ENCODE assay signal across 16 cellular contexts in the genomic region with DNA sequence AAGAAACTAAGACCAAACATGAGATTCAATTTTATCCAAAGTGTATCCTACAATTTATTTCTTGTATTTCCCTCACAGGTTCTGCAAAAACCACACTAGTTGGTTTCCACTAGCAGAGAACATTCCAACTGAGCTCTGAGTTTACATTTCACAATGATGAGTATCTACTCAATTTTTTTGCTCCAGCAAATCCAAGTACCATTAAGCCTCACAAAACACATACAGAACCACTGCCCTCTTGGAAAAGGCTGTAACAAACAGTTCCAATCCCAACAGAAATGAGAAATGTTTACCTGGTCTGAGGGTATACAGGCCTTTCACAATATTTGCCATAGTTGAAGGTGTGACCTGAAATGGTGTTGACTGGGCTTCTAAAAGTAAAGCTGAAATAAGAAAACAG. TPM values are rescaled to one million over a fixed set of nuclear protein-coding genes. Genes with fewer than 3 reads are reported as not detected.
DNase-seq lines count a peak whose midpoint lies in the region; ATAC-seq and TF ChIP-seq lines count a peak whose summit lies in the region.
"Had no signal": no experiment of that assay in that cellular context is flagged by ENCODE, and none has a peak within 500 bp of the region (broad histone marks: within the 10 kb centered on the region; RNA-seq: fewer than 3 reads in every experiment).

No MANE protein-coding gene starts in this region.

- H3K36me3 ChIP-seq in left lung (peaks cover 0 to 31% of the 10 kb centered on the region in 2 donors), ovary (no peaks in the 10 kb centered on the region), heart right ventricle (peaks cover 0 to 46% (median 10%) of the 10 kb centered on the region in 9 donors)

- CTCF ChIA-PET in AG04449 (lab: Yijun Ruan, JAX): interaction anchor here (1.0 to 2.2 kb wide), 6 partner anchors 9 to 127 kb away, joined by 3 to 10 read pairs (median 6); no protein-coding TSS in a partner anchor

- no peak for TF ChIP-seq EP300 in ovary (IDR thresholded peaks at IDR 0.05)

- no peak overlapping the region for H3K4me3 ChIP-seq in AG04449 (ENCODE audit: low read depth, low read length)
- H3K4me3 ChIP-seq in choroid plexus epithelial cell (ENCODE audit: low read depth, low read length): no peak overlapping the region
- no peak overlapping the region for H3K4me3 ChIP-seq in left lung
- no peak overlapping the region for H3K4me3 ChIP-seq in ovary
- no peak overlapping the region for H3K4me3 ChIP-seq in heart right ventricle
- H3K4me3 ChIP-seq: A549, vagina had no signal

- no peak for TF ChIP-seq POLR2A in ovary (IDR thresholded peaks at IDR 0.05)

- no peak overlapping the region for H3K27ac ChIP-seq in left lung
- H3K27ac ChIP-seq in ovary: no peak overlapping the region
- no peak overlapping the region for H3K27ac ChIP-seq in heart right ventricle
- H3K27ac ChIP-seq: A549, epithelial cell of prostate, vagina had no signal

- no peak for TF ChIP-seq CTCF in AG04449 (IDR thresholded peaks at IDR 0.05; ENCODE audit: insufficient read depth, low read length, missing control alignments)
- no peak for TF ChIP-seq CTCF in choroid plexus epithelial cell (conservative IDR thresholded peaks at IDR 0.05; ENCODE audit: low read depth, low read length)
- no peak for TF ChIP-seq CTCF in left lung (IDR thresholded peaks at IDR 0.05)
- no peak for TF ChIP-seq CTCF in ovary (IDR thresholded peaks at IDR 0.05)
- no peak for TF ChIP-seq CTCF in heart right ventricle (IDR thresholded peaks at IDR 0.05)

- ATAC-seq in left lung (peak; percentile 68), heart right ventricle (no peak), GM19467 (IDR thresholded peaks at IDR 0.05; ENCODE audit: unreplicated experiment) (no peak), GM21737 (IDR thresholded peaks at IDR 0.05; ENCODE audit: unreplicated experiment) (no peak)
- ATAC-seq: A549, left colon had no signal

- intact Hi-C loops in left lung (cut with DNase I) (no loop called here), ovary (cut with DNase I) (no loop called here), heart right ventricle (cut with DNase I) (no loop called here)

- H3K27me3 ChIP-seq in left lung (no peaks in the 10 kb centered on the region), ovary (no peaks in the 10 kb centered on the region), heart right ventricle (no peaks in the 10 kb centered on the region)
- H3K27me3 ChIP-seq: vagina had no signal

- H3K4me1 ChIP-seq in left lung: no peaks in the 10 kb centered on the region
- no peaks in the 10 kb centered on the region for H3K4me1 ChIP-seq in ovary (ENCODE audit: insufficient read depth)
- peaks cover 0 to 12% (median 0%) of the 10 kb centered on the region in 9 donors for H3K4me1 ChIP-seq in heart right ventricle

- peak; percentile 45 for DNase-seq in AG04449 (ENCODE audit: low read depth, low spot score)
- DNase-seq in GM04504 (ENCODE audit: low read depth): peak; percentile 16
- DNase-seq in choroid plexus epithelial cell (ENCODE audit: low read depth): peak; percentile 72
- no peak for DNase-seq in left lung
- no peak for DNase-seq in ovary
- DNase-seq in heart right ventricle: no peak
- DNase-seq: activated CD4-positive, CD25-positive, alpha-beta regulatory T cell; left colon; NCI-H446; posterior cingulate gyrus; stimulated activated naive CD4-positive, alpha-beta T cell treated with Interleukin-2 at 50 U/mL for 16 hours had no signal

- no peaks in the 10 kb centered on the region for H3K9me3 ChIP-seq in left lung
- H3K9me3 ChIP-seq in ovary: no peaks in the 10 kb centered on the region
- no peaks in the 10 kb centered on the region for H3K9me3 ChIP-seq in heart right ventricle
- H3K9me3 ChIP-seq: A549, vagina had no signal

- POLR2A ChIA-PET in AG04449 (lab: Yijun Ruan, JAX): no interaction called here

RNA-seq across cellular contexts. Expression of a gene that starts 59.9 kb away (rescaled TPM):
- total RNA-seq in left lung: 10 to 100 TPM; 35.1 to 38.2 TPM
- 10 to 100 TPM; 18.6 to 29.7 (median 26.5) TPM for total RNA-seq in ovary
- 10 to 100 TPM in 1 of 2 donors, 1 to 10 TPM in 1; 7.0 to 19.0 TPM for polyA plus RNA-seq in ovary
- total RNA-seq in heart right ventricle: 10 to 100 TPM; 19.5 to 32.6 (median 25.2) TPM
- 1 to 10 TPM; 4.9 to 7.3 TPM for polyA plus RNA-seq in heart right ventricle

Comparison
In these comparisons a context has a peak if more than half of its experiments do, and no peak if none do; other contexts are left out.
1. DNase-seq: peak in AG04449 (single experiment), GM04504 (single experiment) and choroid plexus epithelial cell (single experiment); none in left lung (0 of 2), ovary (0 of 5) and heart right ventricle (0 of 2).